34 cellular contexts compared by ENCODE assay signal in genomic region chr12:116898675-116899074, GRCh38. TPM values are rescaled to one million over a fixed set of nuclear protein-coding genes. Genes with fewer than 3 reads are reported as not detected.
"Had no signal": no experiment of that assay in that cellular context is flagged by ENCODE, and none has a peak within 500 bp of the region (broad histone marks: within the 10 kb centered on the region; RNA-seq: fewer than 3 reads in every experiment).

No MANE protein-coding gene starts in this region.

- H3K79me2 ChIP-seq: hepatocyte had no signal

- H3K4me1 ChIP-seq: ascending aorta, colonic mucosa, gastrocnemius medialis, left ventricle myocardium inferior, right lobe of liver, stomach, suprapubic skin, tibial artery, upper lobe of right lung had no signal

- H3K4me3 ChIP-seq: ascending aorta, cardiac muscle cell, colonic mucosa, dorsolateral prefrontal cortex, gastrocnemius medialis, hepatocyte, left ventricle myocardium inferior, lung, mucosa of descending colon, right lobe of liver, stomach, suprapubic skin, tibial artery, upper lobe of right lung had no signal

- H2AFZ ChIP-seq: hepatocyte had no signal

- H3K9me3 ChIP-seq: ascending aorta, colonic mucosa, gastrocnemius medialis, left ventricle myocardium inferior, mucosa of descending colon, neutrophil, right lobe of liver, stomach, suprapubic skin, tibial artery, upper lobe of right lung had no signal

- H3K27me3 ChIP-seq: ascending aorta, colonic mucosa, right lobe of liver, upper lobe of right lung had no signal

- ATAC-seq: gastrocnemius medialis; mucosa of descending colon; right lobe of liver; stimulated activated effector memory CD8-positive, alpha-beta T cell treated with anti-CD3 and anti-CD28 coated beads, Interleukin-12 subunit alpha, Interleukin-12 subunit beta, amount 100 ng/mL, for 72 hours; upper lobe of right lung had no signal

- DNase-seq: activated CD4-positive, alpha-beta memory T cell treated with anti-CD3 and anti-CD28 coated beads, Interleukin-2, amount 10 ng/mL, durations not matched to agents 7 days and 5 days; activated CD4-positive, alpha-beta T cell treated with anti-CD3 and anti-CD28 coated beads for 1 hour; activated CD4-positive, alpha-beta T cell treated with anti-CD3 and anti-CD28 coated beads, Interleukin-2, amount 10 ng/mL, durations not matched to agents 7 days and 5 days; activated CD8-positive, alpha-beta memory T cell treated with anti-CD3 and anti-CD28 coated beads, Interleukin-2, amount 50 U/mL, for 48 hours; activated gamma-delta T cell; activated naive CD4-positive, alpha-beta T cell treated with anti-CD3 and anti-CD28 coated beads, Interleukin-2, amount 10 ng/mL, durations not matched to agents 7 days and 5 days; activated naive CD8-positive, alpha-beta T cell treated with anti-CD3 and anti-CD28 coated beads, Interleukin-2, amount 10 ng/mL, durations not matched to agents 7 days and 5 days; activated T-cell treated with anti-CD3 and anti-CD28 coated beads, Interleukin-2, amount 50 U/mL, for 24 hours; cerebellar nuclear complex; colonic mucosa; dorsolateral prefrontal cortex; effector memory CD4-positive, alpha-beta T cell; gastrocnemius medialis; glutamatergic neuron; islet precursor cell; left ventricle myocardium inferior; mucosa of descending colon; right lobe of liver; stimulated activated CD4-positive, alpha-beta T cell treated with anti-CD3 and anti-CD28 coated beads, Interleukin-12 subunit alpha, Interleukin-12 subunit beta, amount 100 ng/mL, for 4 hours; stimulated activated CD4-positive, alpha-beta T cell treated with anti-CD3 and anti-CD28 coated beads, Interleukin-4, amount 100 ng/mL, for 1 hour; stomach; tibial artery; upper lobe of right lung had no signal

- H3K4me2 ChIP-seq: hepatocyte had no signal

- H3K36me3 ChIP-seq: ascending aorta, cardiac muscle cell, colonic mucosa, gastrocnemius medialis, left ventricle myocardium inferior, neutrophil, right lobe of liver, stomach, suprapubic skin, tibial artery, upper lobe of right lung had no signal

- H3K27ac ChIP-seq: ascending aorta, cardiac muscle cell, colonic mucosa, dorsolateral prefrontal cortex, gastrocnemius medialis, hepatocyte, left ventricle myocardium inferior, neutrophil, right lobe of liver, stomach, suprapubic skin, tibial artery, upper lobe of right lung had no signal

RNA-seq across cellular contexts. Expression of gene HRK, which starts 17.4 kb away (rescaled TPM):
- total RNA-seq: activated CD4-positive, alpha-beta memory T cell treated with anti-CD3 and anti-CD28 coated beads, Interleukin-2, amount 10 ng/mL, durations not matched to agents 7 days and 5 days; activated CD4-positive, alpha-beta T cell treated with anti-CD3 and anti-CD28 coated beads, Interleukin-2, amount 10 ng/mL, durations not matched to agents 7 days and 5 days; activated naive CD8-positive, alpha-beta T cell treated with anti-CD3 and anti-CD28 coated beads, Interleukin-2, amount 10 ng/mL, durations not matched to agents 7 days and 5 days; ascending aorta; cardiac muscle cell; epithelial cell of proximal tubule; gastrocnemius medialis; hepatocyte; mesenteric fat pad; myocyte; osteocyte; right lobe of liver; suprapubic skin; upper lobe of right lung had no signal
